ENCODE assay signal across 25 cellular contexts in genomic region chr1:96376846-96377245, GRCh38.
"Had no signal": no experiment of that assay in that cellular context is flagged by ENCODE, and none has a peak within 500 bp of the region (broad histone marks: within the 10 kb centered on the region; RNA-seq: fewer than 3 reads in every experiment).

No MANE protein-coding gene starts in this region.

- H3K9me3 ChIP-seq: left ventricle myocardium inferior, pancreas, prostate gland, stomach, testis, thyroid gland, transverse colon, upper lobe of right lung had no signal

- H3K4me1 Mint-ChIP-seq: immature natural killer cell; naive thymus-derived CD8-positive, alpha-beta T cell; nephron; neural crest cell; stimulated activated naive B cell treated with anti-CD40 and anti-IgM and Interleukin-4, amounts not matched to agents 10 μg/mL and 1 μg/mL and 100 μg/mL, for 72 hours had no signal

- H3K36me3 ChIP-seq: left ventricle myocardium inferior, pancreas, prostate gland, stomach, thyroid gland, transverse colon, upper lobe of right lung had no signal

- H3K4me3 ChIP-seq: left ventricle myocardium inferior, lung, pancreas, prostate gland, skin epidermis, stomach, testis, thyroid gland, transverse colon, upper lobe of right lung had no signal

- H3K27me3 Mint-ChIP-seq: naive thymus-derived CD8-positive, alpha-beta T cell; stimulated activated naive B cell treated with anti-CD40 and anti-IgM and Interleukin-4, amounts not matched to agents 10 μg/mL and 1 μg/mL and 100 μg/mL, for 72 hours had no signal

- H3K27ac ChIP-seq: left ventricle myocardium inferior, pancreas, prostate gland, skin epidermis, stomach, testis, thyroid gland, transverse colon, upper lobe of right lung had no signal

- H3K36me3 Mint-ChIP-seq: naive thymus-derived CD8-positive, alpha-beta T cell; stimulated activated naive B cell treated with anti-CD40 and anti-IgM and Interleukin-4, amounts not matched to agents 10 μg/mL and 1 μg/mL and 100 μg/mL, for 72 hours had no signal

- H3K27ac Mint-ChIP-seq: immature natural killer cell; naive thymus-derived CD8-positive, alpha-beta T cell; nephron; stimulated activated naive B cell treated with anti-CD40 and anti-IgM and Interleukin-4, amounts not matched to agents 10 μg/mL and 1 μg/mL and 100 μg/mL, for 72 hours had no signal

- DNase-seq: hippocampal formation; immature natural killer cell; left ventricle myocardium inferior; naive thymus-derived CD8-positive, alpha-beta T cell; nucleus accumbens; pancreas; retina; right cardiac atrium; stimulated activated CD4-positive, alpha-beta T cell treated with anti-CD3 and anti-CD28 coated beads, Interleukin-12 subunit alpha, Interleukin-12 subunit beta, amount 100 ng/mL, for 4 hours; stimulated activated CD4-positive, alpha-beta T cell treated with anti-CD3 and anti-CD28 coated beads, Interleukin-15, amount 100 ng/mL, for 24 hours; stimulated activated CD4-positive, alpha-beta T cell treated with anti-CD3 and anti-CD28 coated beads, Interleukin-2, amount 100 ng/mL, for 24 hours; stimulated activated CD4-positive, alpha-beta T cell treated with anti-CD3 and anti-CD28 coated beads, Interleukin-4, amount 100 ng/mL, for 1 hour; stimulated activated naive B cell treated with anti-CD40 and anti-IgM and Interleukin-4, amounts not matched to agents 10 μg/mL and 1 μg/mL and 100 μg/mL, for 72 hours; stimulated activated naive CD8-positive, alpha-beta T cell treated with anti-CD3 and anti-CD28 coated beads, Interleukin-15, Interleukin-2, amounts not matched to agents 100 U/mL and 50 U/mL, for 24 hours; stomach; testis; thyroid gland; transverse colon; upper lobe of right lung had no signal

- H3K4me1 ChIP-seq: left ventricle myocardium inferior, pancreas, prostate gland, stomach, testis, thyroid gland, transverse colon, upper lobe of right lung had no signal

- H3K27me3 ChIP-seq: pancreas, stomach, testis, thyroid gland, transverse colon, upper lobe of right lung had no signal

- H3K4me3 Mint-ChIP-seq: immature natural killer cell; naive thymus-derived CD8-positive, alpha-beta T cell; nephron; neural crest cell; stimulated activated naive B cell treated with anti-CD40 and anti-IgM and Interleukin-4, amounts not matched to agents 10 μg/mL and 1 μg/mL and 100 μg/mL, for 72 hours had no signal

- ATAC-seq: naive thymus-derived CD8-positive, alpha-beta T cell; pancreas; right cardiac atrium; sciatic nerve; stimulated activated naive B cell treated with anti-CD40 and anti-IgM and Interleukin-4, amounts not matched to agents 10 μg/mL and 1 μg/mL and 100 μg/mL, for 72 hours; stimulated activated naive CD8-positive, alpha-beta T cell treated with anti-CD3 and anti-CD28 coated beads, Interleukin-15, Interleukin-2, amounts not matched to agents 100 U/mL and 50 U/mL, for 24 hours; upper lobe of right lung had no signal
